In genomic region chr5:142655339-142656267, GRCh38 we compare ENCODE assay signal across 8 cellular contexts. TPM values are rescaled to one million over a fixed set of nuclear protein-coding genes. Genes with fewer than 3 reads are reported as not detected.
DNase-seq lines count a peak whose midpoint lies in the region; ATAC-seq and TF ChIP-seq lines count a peak whose summit lies in the region.

No MANE protein-coding gene starts in this region.

- TF ChIP-seq CTCF in BE2C (IDR thresholded peaks at IDR 0.05; ENCODE audit: low read depth, low read length) (peak; percentile 98), LNCaP clone FGC (IDR thresholded peaks at IDR 0.05; ENCODE audit: control insufficient read depth, extremely low read depth, insufficient read depth) (peak; percentile 96), gastroesophageal sphincter (IDR thresholded peaks at IDR 0.05) (peak; percentile 96 to 98 (median 96)), ovary (IDR thresholded peaks at IDR 0.05) (peak; percentile 85 to 92 (median 88)), thyroid gland (IDR thresholded peaks at IDR 0.05) (peak; percentile 87 to 98 (median 95))

- H3K4me3 ChIP-seq in BE2C (ENCODE audit: low read depth, low read length): no peak overlapping the region
- no peak overlapping the region for H3K4me3 ChIP-seq in LNCaP clone FGC (ENCODE audit: low read depth, low read length)
- H3K4me3 ChIP-seq in SJSA1: no peak overlapping the region
- H3K4me3 ChIP-seq in gastroesophageal sphincter: no peak overlapping the region
- no peak overlapping the region for H3K4me3 ChIP-seq in ovary
- no peak overlapping the region for H3K4me3 ChIP-seq in thyroid gland (replicated peaks in 1 of 3)

- WGBS in gastroesophageal sphincter (ENCODE audit: low coverage in 1 of 2), 2 donors: 11 to 19% methylated on average over 11 to 13 of the region's 13 CpGs
- 10 to 12% (median 10%) methylated on average over 13 of the region's 13 CpGs for WGBS in ovary, 3 donors
- WGBS in thyroid gland, 2 donors: 21% methylated on average over 13 of the region's 13 CpGs

- intact Hi-C loops in ovary (cut with DNase I) (loop anchor here (2.0 to 5.0 kb wide), 4 partner anchors 42 to 227 kb away; no protein-coding TSS in a partner anchor), thyroid gland (cut with DNase I) (loop anchor here (5.0 kb wide), 2 partner anchors 42 to 232 kb away; no protein-coding TSS in a partner anchor)

- no peak overlapping the region for H3K27ac ChIP-seq in SJSA1
- peak overlapping the region in 3 of 4 donors; percentile 35 to 53 (median 45) for H3K27ac ChIP-seq in gastroesophageal sphincter
- H3K27ac ChIP-seq in ovary: no peak overlapping the region
- no peak overlapping the region for H3K27ac ChIP-seq in thyroid gland

- ATAC-seq in GM19463 (IDR thresholded peaks at IDR 0.05; ENCODE audit: unreplicated experiment): peak; percentile 63
- peak; percentile 87 for ATAC-seq in gastroesophageal sphincter

- no peaks in the 10 kb centered on the region for H3K27me3 ChIP-seq in BE2C
- H3K27me3 ChIP-seq in SJSA1 (replicated peaks): no peaks in the 10 kb centered on the region
- H3K27me3 ChIP-seq in gastroesophageal sphincter: no peaks in the 10 kb centered on the region
- no peaks in the 10 kb centered on the region for H3K27me3 ChIP-seq in ovary
- no peaks in the 10 kb centered on the region for H3K27me3 ChIP-seq in thyroid gland

- H3K36me3 ChIP-seq in BE2C (no peaks in the 10 kb centered on the region), SJSA1 (no peaks in the 10 kb centered on the region), gastroesophageal sphincter (no peaks in the 10 kb centered on the region), ovary (no peaks in the 10 kb centered on the region), thyroid gland (no peaks in the 10 kb centered on the region)

- TF ChIP-seq POLR2A in gastroesophageal sphincter (IDR thresholded peaks at IDR 0.05) (no peak), ovary (IDR thresholded peaks at IDR 0.05) (no peak), thyroid gland (IDR thresholded peaks at IDR 0.05) (no peak)

- DNase-seq in BE2C (peak; percentile 84), LNCaP clone FGC (ENCODE audit: low read depth) (peak; percentile 11), SJSA1 (ENCODE audit: low read depth in 1 of 2, low spot score in 2 of 2) (peak; percentile 85), ovary (peak; percentile 79 to 93 (median 88)), thyroid gland (peak; percentile 83 to 86)
- peak; percentile 50 for DNase-seq in activated gamma-delta T cell treated with anti-CD3 and anti-CD28 coated beads, Interleukin-2, amount 50 U/mL, for 16 hours (ENCODE audit: low read depth)

- TF ChIP-seq EP300 in gastroesophageal sphincter (IDR thresholded peaks at IDR 0.05) (no peak), ovary (IDR thresholded peaks at IDR 0.05) (no peak)

- H3K9me3 ChIP-seq in BE2C (no peaks in the 10 kb centered on the region), SJSA1 (replicated peaks) (no peaks in the 10 kb centered on the region), gastroesophageal sphincter (no peaks in the 10 kb centered on the region), ovary (no peaks in the 10 kb centered on the region), thyroid gland (no peaks in the 10 kb centered on the region)

- H3K4me1 ChIP-seq in BE2C (no peaks in the 10 kb centered on the region; the same call in 1 of the 2 replicates), SJSA1 (replicated peaks) (no peaks in the 10 kb centered on the region; the same call in 1 of the 2 replicates), gastroesophageal sphincter (peaks cover 0 to 24% (median 0%) of the 10 kb centered on the region in 3 donors), ovary (ENCODE audit: insufficient read depth) (no peaks in the 10 kb centered on the region), thyroid gland (peaks cover 0 to 4% of the 10 kb centered on the region in 2 donors)

RNA-seq across cellular contexts. Expression of gene FGF1, which starts 30.3 kb away (rescaled TPM):
- polyA plus RNA-seq in BE2C (2012; ENCODE audit: insufficient read depth, insufficient read length, low read depth): 1.6 TPM
- 15.5 and 36.7 TPM in 2 replicates for total RNA-seq in SJSA1 (2014; rRNA removed; shearing (Covaris generic))
- 1 to 10 TPM in 3 of 4 donors, under 1 TPM in 1; 0.16 to 4.2 (median 2.9) TPM for total RNA-seq in gastroesophageal sphincter
- total RNA-seq in ovary: 1 to 10 TPM in 1 of 7 donors, under 1 TPM in 6; 0.10 to 1.0 (median 0.55) TPM
- 1 to 10 TPM in 1 of 2 donors, under 1 TPM in 1; 0.44 to 3.6 TPM for polyA plus RNA-seq in ovary
- total RNA-seq in thyroid gland: 1 to 10 TPM in 3 of 4 donors, under 1 TPM in 1; 0.81 to 1.3 (median 1.2) TPM

Comparison
In these comparisons a context has a peak if more than half of its experiments do, and no peak if none do; other contexts are left out.
1. DNase-seq: peak in every context shown above with its lines; median percentile 88 in ovary; 85 in SJSA1; 84 in thyroid gland; 84 in BE2C; 50 in activated gamma-delta T cell treated with anti-CD3 and anti-CD28 coated beads, Interleukin-2, amount 50 U/mL, for 16 hours; 11 in LNCaP clone FGC.
2. H3K27ac ChIP-seq: peak in gastroesophageal sphincter (3 of 4); none in SJSA1 (single experiment), ovary (0 of 2) and thyroid gland (0 of 3).
3. Peak in every context shown above with its lines, with median percentiles within 50 percentile points of each other: CTCF ChIP-seq.